18 cellular contexts compared by ENCODE assay signal in the genomic region with DNA sequence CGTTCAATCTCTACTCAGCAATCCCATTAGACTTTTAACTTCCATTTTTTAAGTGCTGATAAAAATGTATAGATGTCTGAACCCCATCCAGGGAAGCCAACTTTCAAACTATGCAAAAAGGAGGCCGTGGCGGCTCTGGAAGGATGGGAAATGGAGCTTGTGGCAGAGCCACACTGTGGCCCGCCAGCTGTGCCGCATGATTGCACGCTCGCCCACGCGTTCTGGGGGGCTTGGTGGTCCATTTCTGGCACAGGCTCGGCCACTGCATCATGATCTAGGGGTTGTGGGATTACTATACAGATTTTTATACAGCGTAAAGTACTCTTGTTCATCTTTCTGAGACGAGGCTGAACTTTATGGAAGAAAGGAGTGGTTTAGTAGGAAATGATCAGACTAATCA. TPM values are rescaled to one million over a fixed set of nuclear protein-coding genes. Genes with fewer than 3 reads are reported as not detected.
"Had no signal": no experiment of that assay in that cellular context is flagged by ENCODE, and none has a peak within 500 bp of the region (broad histone marks: within the 10 kb centered on the region; RNA-seq: fewer than 3 reads in every experiment).

No MANE protein-coding gene starts in this region.

- H3K4me3 ChIP-seq: esophagus squamous epithelium, gastroesophageal sphincter, ovary, right atrium auricular region, suprapubic skin, thyroid gland, upper lobe of right lung, vagina had no signal

- H3K4me3 Mint-ChIP-seq: dendritic cell treated with granulocyte-macrophage colony-stimulating factor and Interleukin-4, amounts not matched to agents 40 ng/mL and 50 ng/mL, for 4 days; natural killer cell treated with Interleukin-12 subunit alpha and Interleukin-12 subunit beta and Interleukin-15 and Interleukin-18, amount 100 ng/mL, for 72 hours; stimulated activated effector memory CD8-positive, alpha-beta T cell treated with anti-CD3 and anti-CD28 coated beads, Interleukin-12 subunit alpha, Interleukin-12 subunit beta, amount 100 ng/mL, for 72 hours had no signal

- H3K27ac ChIP-seq: esophagus squamous epithelium, gastroesophageal sphincter, ovary, right atrium auricular region, suprapubic skin, thyroid gland, upper lobe of right lung, vagina had no signal

- H3K27ac Mint-ChIP-seq: dendritic cell treated with granulocyte-macrophage colony-stimulating factor and Interleukin-4, amounts not matched to agents 40 ng/mL and 50 ng/mL, for 4 days; natural killer cell treated with Interleukin-12 subunit alpha and Interleukin-12 subunit beta and Interleukin-15 and Interleukin-18, amount 100 ng/mL, for 72 hours; stimulated activated effector memory CD8-positive, alpha-beta T cell treated with anti-CD3 and anti-CD28 coated beads, Interleukin-12 subunit alpha, Interleukin-12 subunit beta, amount 100 ng/mL, for 72 hours had no signal

- H3K9me3 Mint-ChIP-seq: dendritic cell treated with granulocyte-macrophage colony-stimulating factor and Interleukin-4, amounts not matched to agents 40 ng/mL and 50 ng/mL, for 4 days; natural killer cell treated with Interleukin-12 subunit alpha and Interleukin-12 subunit beta and Interleukin-15 and Interleukin-18, amount 100 ng/mL, for 72 hours; stimulated activated effector memory CD8-positive, alpha-beta T cell treated with anti-CD3 and anti-CD28 coated beads, Interleukin-12 subunit alpha, Interleukin-12 subunit beta, amount 100 ng/mL, for 72 hours had no signal

- H3K36me3 ChIP-seq: esophagus squamous epithelium, gastroesophageal sphincter, ovary, right atrium auricular region, suprapubic skin, thyroid gland, upper lobe of right lung, vagina had no signal

- H3K9me3 ChIP-seq: esophagus squamous epithelium, ovary, right atrium auricular region, suprapubic skin, thyroid gland, upper lobe of right lung, vagina had no signal

- DNase-seq: esophagus squamous epithelium; foreskin fibroblast; glutamatergic neuron; midbrain; ovary; stimulated activated CD4-positive, alpha-beta T cell treated with anti-CD3 and anti-CD28 coated beads, Interleukin-4, amount 100 ng/mL, for 1 hour; stimulated activated CD8-positive, alpha-beta memory T cell treated with anti-CD3 and anti-CD28 coated beads, Interleukin-4, amount 100 ng/mL, for 48 hours; stimulated activated naive CD8-positive, alpha-beta T cell treated with anti-CD3 and anti-CD28 coated beads, Interleukin-15, Interleukin-2, amounts not matched to agents 100 U/mL and 50 U/mL, for 24 hours; thyroid gland; upper lobe of right lung had no signal

- H3K4me1 ChIP-seq: esophagus squamous epithelium, gastroesophageal sphincter, suprapubic skin, thyroid gland, upper lobe of right lung, vagina had no signal

- H3K27me3 ChIP-seq: ovary, right atrium auricular region, thyroid gland, vagina had no signal

- H3K4me1 Mint-ChIP-seq: stimulated activated effector memory CD8-positive, alpha-beta T cell treated with anti-CD3 and anti-CD28 coated beads, Interleukin-12 subunit alpha, Interleukin-12 subunit beta, amount 100 ng/mL, for 72 hours had no signal

- ATAC-seq: gastroesophageal sphincter; left lobe of liver; natural killer cell treated with Interleukin-12 subunit alpha and Interleukin-12 subunit beta and Interleukin-15 and Interleukin-18, amount 100 ng/mL, for 72 hours; stimulated activated effector memory CD8-positive, alpha-beta T cell treated with anti-CD3 and anti-CD28 coated beads, Interleukin-12 subunit alpha, Interleukin-12 subunit beta, amount 100 ng/mL, for 72 hours; stimulated activated naive CD8-positive, alpha-beta T cell treated with anti-CD3 and anti-CD28 coated beads, Interleukin-15, Interleukin-2, amounts not matched to agents 100 U/mL and 50 U/mL, for 24 hours had no signal

- H3K36me3 Mint-ChIP-seq: natural killer cell treated with Interleukin-12 subunit alpha and Interleukin-12 subunit beta and Interleukin-15 and Interleukin-18, amount 100 ng/mL, for 72 hours; stimulated activated effector memory CD8-positive, alpha-beta T cell treated with anti-CD3 and anti-CD28 coated beads, Interleukin-12 subunit alpha, Interleukin-12 subunit beta, amount 100 ng/mL, for 72 hours had no signal

RNA-seq across cellular contexts. Expression of a gene that starts 57.6 kb away (rescaled TPM):
- total RNA-seq: natural killer cell treated with Interleukin-12 subunit alpha and Interleukin-12 subunit beta and Interleukin-15 and Interleukin-18, amount 100 ng/mL, for 72 hours had no signal
